Comparison of ENCODE assay signal across 8 cellular contexts in genomic region chr21:45880097-45881068, GRCh38.
DNase-seq lines count a peak whose midpoint lies in the region; ATAC-seq and TF ChIP-seq lines count a peak whose summit lies in the region.

No MANE protein-coding gene starts in this region.

- H3K27me3 ChIP-seq in breast epithelium: peaks cover 0 to 11% of the 10 kb centered on the region in 2 donors
- peaks cover 3% of the 10 kb centered on the region for H3K27me3 ChIP-seq in kidney epithelial cell (ENCODE audit: control insufficient read depth, insufficient read depth, low read length)

- H3K9me3 ChIP-seq in breast epithelium: no peaks in the 10 kb centered on the region

- ATAC-seq in HG03457 (IDR thresholded peaks at IDR 0.05; ENCODE audit: unreplicated experiment) (no peak), GM18861 (IDR thresholded peaks at IDR 0.05; ENCODE audit: unreplicated experiment) (no peak)

- H3K27ac ChIP-seq in breast epithelium: peak overlapping the region; percentile 62 to 80

- peak; percentile 72 for TF ChIP-seq CTCF in GM12875 (IDR thresholded peaks at IDR 0.05; ENCODE audit: borderline replicate concordance, insufficient read depth, low read depth, low read length)
- TF ChIP-seq CTCF in WI38 (IDR thresholded peaks at IDR 0.05; ENCODE audit: low read depth, low read length): peak; percentile 69
- TF ChIP-seq CTCF in breast epithelium (IDR thresholded peaks at IDR 0.05): peak in 2 of 3 donors; percentile 31 to 43
- peak; percentile 70 for TF ChIP-seq CTCF in kidney epithelial cell (IDR thresholded peaks at IDR 0.05; ENCODE audit: insufficient read depth, low read length, poor library complexity, severe bottlenecking)

- H3K4me3 ChIP-seq in GM12875 (ENCODE audit: low read depth, low read length) (no peak overlapping the region), WI38 (ENCODE audit: low read depth, low read length) (no peak overlapping the region), breast epithelium (no peak overlapping the region), kidney epithelial cell (ENCODE audit: low read depth, low read length) (no peak overlapping the region)

- H3K36me3 ChIP-seq in breast epithelium (no peaks in the 10 kb centered on the region), kidney epithelial cell (ENCODE audit: control insufficient read depth, insufficient read depth, low read length) (no peaks in the 10 kb centered on the region)

- peak; percentile 26 for DNase-seq in NCI-H2107 treated with DMSO at 0.1 percent for 48 hours (lab: John Stamatoyannopoulos, UW; ENCODE audit: unreplicated experiment)
- peak in 1 of 2 donors; percentile 57 for DNase-seq in breast epithelium (ENCODE audit: low spot score in 2 of 2)
- no peak for DNase-seq in kidney epithelial cell (ENCODE audit: low read depth)
- DNase-seq in stimulated activated CD4-positive, alpha-beta T cell treated with anti-CD3 and anti-CD28 coated beads, Interleukin-2, amount 100 ng/mL, for 4 hours (ENCODE audit: low read depth): peak; percentile 58

- intact Hi-C loops in breast epithelium (cut with DNase I; ENCODE audit: low total_unique reads): no loop called here

- no peak for TF ChIP-seq POLR2A in breast epithelium (IDR thresholded peaks at IDR 0.05)

- H3K4me1 ChIP-seq in breast epithelium: no peaks in the 10 kb centered on the region
